9 cellular contexts compared by ENCODE assay signal in the genomic region with DNA sequence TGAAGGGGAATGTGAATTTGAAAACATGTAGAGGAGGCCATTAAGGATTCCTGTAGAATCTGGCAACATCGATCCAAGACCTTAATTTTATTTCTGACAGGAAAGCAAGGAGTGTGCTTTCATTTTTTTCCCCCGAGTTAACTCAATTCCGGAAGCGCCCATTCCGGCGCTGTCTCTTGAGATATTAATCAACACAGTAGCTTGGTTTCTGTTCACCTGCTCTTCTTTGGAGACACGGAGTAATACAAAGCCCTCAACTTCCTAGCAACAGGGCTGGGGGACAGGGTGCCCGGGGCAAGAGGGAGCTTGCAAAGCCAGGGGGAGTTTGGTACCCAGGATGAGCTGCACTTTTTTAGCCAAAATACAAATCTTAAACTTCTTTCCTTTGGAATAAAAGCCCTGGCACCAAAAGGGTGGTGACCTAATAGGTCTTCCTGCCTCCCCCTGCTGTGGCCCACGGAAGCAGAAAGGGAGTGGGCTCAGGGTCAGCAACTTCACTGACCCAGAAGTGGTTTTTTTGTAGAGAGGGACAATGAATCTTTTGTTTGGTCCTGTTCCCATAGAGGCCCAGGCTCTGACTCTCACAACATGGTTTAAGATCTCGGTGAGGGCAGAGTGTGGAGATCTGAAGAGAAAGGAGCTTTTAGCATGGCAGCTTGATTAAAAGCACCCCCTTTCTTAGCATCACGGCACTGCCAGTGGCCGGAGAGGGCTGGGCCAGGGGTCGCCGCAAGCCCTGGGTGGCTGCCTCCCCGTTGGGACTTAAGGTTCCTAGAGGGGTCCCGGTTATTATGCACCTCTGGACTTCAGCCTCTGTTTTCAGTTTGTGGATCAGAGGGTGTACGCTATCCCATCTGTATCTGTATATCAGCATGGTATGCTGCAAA.
DNase-seq lines count a peak whose midpoint lies in the region; ATAC-seq and TF ChIP-seq lines count a peak whose summit lies in the region.
"Had no signal": no experiment of that assay in that cellular context is flagged by ENCODE, and none has a peak within 500 bp of the region (broad histone marks: within the 10 kb centered on the region; RNA-seq: fewer than 3 reads in every experiment).

No MANE protein-coding gene starts in this region.

- H3K9me3 Mint-ChIP-seq in activated CD4-positive, alpha-beta T cell treated with anti-CD3 and anti-CD28 coated beads for 36 hours (ENCODE audit: low read depth), result no peaks in the 10 kb centered on the region

- TF ChIP-seq CTCF in GM10248 (IDR thresholded peaks at IDR 0.05; ENCODE audit: control extremely low read depth, extremely low read depth, low read depth, missing control alignments) (no peak), transverse colon (IDR thresholded peaks at IDR 0.05) (no peak)

- POLR2A ChIA-PET in activated CD4-positive, alpha-beta T cell treated with anti-CD3 and anti-CD28 coated beads for 36 hours (lab: Charles Lee), result no interaction called here
- POLR2A ChIA-PET in GM10248 (lab: Yijun Ruan, JAX), result no interaction called here

- H3K36me3 ChIP-seq in endocrine pancreas (ENCODE audit: control insufficient read depth, insufficient read depth, low read length) (no peaks in the 10 kb centered on the region), transverse colon (no peaks in the 10 kb centered on the region)

- peak overlapping the region in 2 of 4 donors; percentile 0 to 17 for H3K27ac ChIP-seq in transverse colon

- WGBS in transverse colon (ENCODE audit: low coverage in 1 of 2), 2 donors, result 76 to 79% methylated on average over 5 to 17 of the region's 17 CpGs

- DNase-seq in activated CD4-positive, alpha-beta T cell treated with anti-CD3 and anti-CD28 coated beads for 36 hours, result peak; percentile 19
- no peak for DNase-seq in activated CD4-positive, alpha-beta T cell treated with anti-CD3 and anti-CD28 coated beads for 4 hours
- peak; percentile 62 for DNase-seq in SK-MEL-5 (ENCODE audit: low read depth, low spot score)
- peak; percentile 30 for DNase-seq in renal cortical epithelial cell (ENCODE audit: low read depth)
- no peak for DNase-seq in GM10248 (ENCODE audit: extremely low spot score)
- no peak for DNase-seq in transverse colon
- DNase-seq: activated CD8-positive, alpha-beta memory T cell treated with anti-CD3 and anti-CD28 coated beads for 24 hours had no signal

- no peak for TF ChIP-seq POLR2A in transverse colon (IDR thresholded peaks at IDR 0.05)

- H3K36me3 Mint-ChIP-seq in activated CD4-positive, alpha-beta T cell treated with anti-CD3 and anti-CD28 coated beads for 36 hours (ENCODE audit: low read depth), result no peaks in the 10 kb centered on the region

- peak overlapping the region; percentile 27 for H3K4me3 ChIP-seq in endocrine pancreas (ENCODE audit: control insufficient read depth, insufficient read depth, low read length)
- no peak overlapping the region for H3K4me3 ChIP-seq in transverse colon

- no peak overlapping the region for H3K27ac Mint-ChIP-seq in activated CD4-positive, alpha-beta T cell treated with anti-CD3 and anti-CD28 coated beads for 36 hours

- H3K9me3 ChIP-seq in endocrine pancreas (ENCODE audit: control insufficient read depth, low read length), result no peaks in the 10 kb centered on the region
- no peaks in the 10 kb centered on the region for H3K9me3 ChIP-seq in transverse colon

- peak; percentile 61 for ATAC-seq in activated CD4-positive, alpha-beta T cell treated with anti-CD3 and anti-CD28 coated beads for 36 hours
- ATAC-seq in GM18517 (IDR thresholded peaks at IDR 0.05; ENCODE audit: unreplicated experiment), result no peak

- H3K27me3 Mint-ChIP-seq in activated CD4-positive, alpha-beta T cell treated with anti-CD3 and anti-CD28 coated beads for 36 hours, result no peaks in the 10 kb centered on the region

- no peak for TF ChIP-seq EP300 in transverse colon (IDR thresholded peaks at IDR 0.05; ENCODE audit: low read depth)

- no peaks in the 10 kb centered on the region for H3K27me3 ChIP-seq in endocrine pancreas (ENCODE audit: control insufficient read depth, insufficient read depth, low read length)
- H3K27me3 ChIP-seq in transverse colon, result no peaks in the 10 kb centered on the region

- H3K4me3 Mint-ChIP-seq in activated CD4-positive, alpha-beta T cell treated with anti-CD3 and anti-CD28 coated beads for 36 hours, result peak overlapping the region; percentile 26

- in situ Hi-C loops in SK-MEL-5 (cut with HindIII; ENCODE audit: low pct_unique_long_range_greater_than_20kb, low sequenced_read_pairs) (no loop called here), transverse colon (cut with MboI; ENCODE audit: low pct_ligation_motif_present in 1 of 4, low pct_unique_long_range_greater_than_20kb in 1 of 4, low sequenced_read_pairs in 3 of 4) (no loop called here)

- CTCF ChIA-PET in activated CD4-positive, alpha-beta T cell treated with anti-CD3 and anti-CD28 coated beads for 36 hours (lab: Charles Lee), result interaction anchor here (0.8 to 1.0 kb wide), 2 partner anchors 21 to 136 kb away, joined by 3 read pairs; no protein-coding TSS in a partner anchor
- CTCF ChIA-PET in GM10248 (lab: Yijun Ruan, JAX), result interaction anchor here (0.6 to 2.8 kb wide), 7 partner anchors 12 to 295 kb away, joined by 3 to 8 read pairs (median 5); no protein-coding TSS in a partner anchor

- peaks cover 22% of the 10 kb centered on the region for H3K4me1 Mint-ChIP-seq in activated CD4-positive, alpha-beta T cell treated with anti-CD3 and anti-CD28 coated beads for 36 hours

- no peak overlapping the region for H3K9ac ChIP-seq in endocrine pancreas (ENCODE audit: control insufficient read depth, insufficient read depth, low read length)

- H3K4me1 ChIP-seq in endocrine pancreas (ENCODE audit: control insufficient read depth, insufficient read depth, low read length), result no peaks in the 10 kb centered on the region
- peaks cover 0 to 20% (median 4%) of the 10 kb centered on the region in 4 donors for H3K4me1 ChIP-seq in transverse colon

- intact Hi-C loops in activated CD4-positive, alpha-beta T cell treated with anti-CD3 and anti-CD28 coated beads for 36 hours (cut with DNase I, micrococcal nuclease), result no loop called here
- intact Hi-C loops in transverse colon (cut with DNase I; ENCODE audit: low total_unique reads), result no loop called here

Comparison
In these comparisons a context has a peak if more than half of its experiments do, and no peak if none do; other contexts are left out.
1. DNase-seq: peak in activated CD4-positive, alpha-beta T cell treated with anti-CD3 and anti-CD28 coated beads for 36 hours (single experiment), SK-MEL-5 (single experiment) and renal cortical epithelial cell (single experiment); none in activated CD4-positive, alpha-beta T cell treated with anti-CD3 and anti-CD28 coated beads for 4 hours (0 of 2), GM10248 (single experiment) and transverse colon (single experiment).